Comparison of ENCODE assay signal across 12 cellular contexts in genomic region chr17:66966529-66967418, GRCh38. TPM values are rescaled to one million over a fixed set of nuclear protein-coding genes. Genes with fewer than 3 reads are reported as not detected.
DNase-seq lines count a peak whose midpoint lies in the region; ATAC-seq and TF ChIP-seq lines count a peak whose summit lies in the region.
"Had no signal": no experiment of that assay in that cellular context is flagged by ENCODE, and none has a peak within 500 bp of the region (broad histone marks: within the 10 kb centered on the region; RNA-seq: fewer than 3 reads in every experiment).

No MANE protein-coding gene starts in this region.

- H3K4me1 ChIP-seq in mammary epithelial cell (ENCODE audit: insufficient read depth, low read length) (peaks cover 13% of the 10 kb centered on the region), iPS-18a (ENCODE audit: control insufficient read depth, low read depth, low read length) (peaks cover 9% of the 10 kb centered on the region), stomach (peaks cover 18 to 39% (median 29%) of the 10 kb centered on the region in 4 donors), uterus (no peaks in the 10 kb centered on the region)

- DNase-seq in MCF 10A (ENCODE audit: unreplicated experiment) (no peak), mammary epithelial cell (no peak), WTC11 (ENCODE audit: low spot score) (no peak), stomach (no peak), medulla oblongata (ENCODE audit: extremely low spot score) (no peak), NCI-H1417 treated with DMSO at 0.1 percent for 48 hours (lab: John Stamatoyannopoulos, UW) (no peak), uterus (no peak)
- DNase-seq: NCI-H748 treated with DMSO at 0.1 percent for 48 hours, T-helper 9 cell had no signal

- no peaks in the 10 kb centered on the region for H4K20me1 ChIP-seq in mammary epithelial cell (ENCODE audit: insufficient read depth, low read length)

- H3K36me3 ChIP-seq in mammary epithelial cell (ENCODE audit: insufficient read depth, low read length) = no peaks in the 10 kb centered on the region
- H3K36me3 ChIP-seq in iPS-18a (ENCODE audit: control insufficient read depth, low read depth, low read length) = no peaks in the 10 kb centered on the region
- no peaks in the 10 kb centered on the region for H3K36me3 ChIP-seq in stomach
- no peaks in the 10 kb centered on the region for H3K36me3 ChIP-seq in uterus

- intact Hi-C loops in MCF 10A (cut with micrococcal nuclease) = no loop called here
- intact Hi-C loops in mammary epithelial cell (cut with micrococcal nuclease) = no loop called here
- intact Hi-C loops in stomach (cut with DNase I; ENCODE audit: low total_unique reads) = no loop called here
- intact Hi-C loops in uterus (cut with DNase I; ENCODE audit: low total_unique reads) = no loop called here

- POLR2A ChIA-PET in MCF 10A (lab: Yijun Ruan, JAX) = interaction anchor here (0.6 kb wide), 1 partner anchor 620 kb away, joined by 4 read pairs; no protein-coding TSS in a partner anchor
- POLR2A ChIA-PET in WTC11 (lab: Charles Lee) = no interaction called here

- ATAC-seq in WTC11 = no peak

- H3K27me3 Mint-ChIP-seq in MCF 10A (ENCODE audit: insufficient read depth, unreplicated experiment) (peaks cover 95% of the 10 kb centered on the region), WTC11 (ENCODE audit: low read depth) (peaks cover 63% of the 10 kb centered on the region)

- no peak for TF ChIP-seq CTCF in MCF 10A (IDR thresholded peaks at IDR 0.05; ENCODE audit: unreplicated experiment)
- TF ChIP-seq CTCF in mammary epithelial cell (conservative IDR thresholded peaks at IDR 0.05 in 1 of 2, IDR thresholded peaks at IDR 0.05 in 1 of 2; ENCODE audit: extremely low read depth in 1 of 2, insufficient read depth in 1 of 2, low read depth in 1 of 2, low read length in 2 of 2) = no peak
- TF ChIP-seq CTCF in WTC11 (IDR thresholded peaks at IDR 0.05) = no peak
- no peak for TF ChIP-seq CTCF in stomach (IDR thresholded peaks at IDR 0.05)
- no peak for TF ChIP-seq CTCF in uterus (IDR thresholded peaks at IDR 0.05)

- H3K9ac ChIP-seq in mammary epithelial cell (ENCODE audit: insufficient read depth, low read length) (no peak overlapping the region), iPS-18a (ENCODE audit: low read length) (no peak overlapping the region)

- BruUV-seq in MCF 10A (replicated peaks; lab: Mats Ljungman, UMichigan) (no TSS peak), mammary epithelial cell (replicated peaks; lab: Mats Ljungman, UMichigan) (no TSS peak)

- H3K4me1 Mint-ChIP-seq in MCF 10A (ENCODE audit: insufficient read depth, unreplicated experiment) = peaks cover 5% of the 10 kb centered on the region
- H3K4me1 Mint-ChIP-seq in WTC11 = peaks cover 28% of the 10 kb centered on the region

- no peaks in the 10 kb centered on the region for H3K79me2 ChIP-seq in mammary epithelial cell (ENCODE audit: insufficient read depth, low read length)

- H2AFZ ChIP-seq in mammary epithelial cell (ENCODE audit: low read depth, low read length) = no peak overlapping the region

- H3K27ac Mint-ChIP-seq in MCF 10A (ENCODE audit: low read depth, unreplicated experiment) (no peak overlapping the region), WTC11 (no peak overlapping the region)
- H3K27ac Mint-ChIP-seq: dendritic cell treated with granulocyte-macrophage colony-stimulating factor and Interleukin-4, amounts not matched to agents 40 ng/mL and 50 ng/mL, for 4 days had no signal

- dilution Hi-C loops in mammary epithelial cell (cut with HindIII; ENCODE audit: low sequenced_read_pairs) = no loop called here

- CTCF ChIA-PET in MCF 10A (lab: Yijun Ruan, JAX) = no interaction called here
- CTCF ChIA-PET in mammary epithelial cell (lab: Charles Lee; ENCODE audit: low non-redundant PET) = no interaction called here
- CTCF ChIA-PET in WTC11 (lab: Charles Lee) = interaction anchor here (0.9 to 1.6 kb wide), 3 partner anchors 14 to 229 kb away, joined by 3 to 6 read pairs (median 4); no protein-coding TSS in a partner anchor

- H3K4me3 ChIP-seq in mammary epithelial cell (replicated peaks in 1 of 3; ENCODE audit: insufficient read depth in 1 of 3, low read depth in 2 of 3, low read length in 3 of 3) (no peak overlapping the region), iPS-18a (ENCODE audit: low read length) (peak overlapping the region; percentile 80), stomach (peak overlapping the region in 3 of 4 donors; percentile 48 to 66 (median 51)), uterus (no peak overlapping the region)

- H3K9me3 ChIP-seq in mammary epithelial cell (replicated peaks; ENCODE audit: insufficient read depth, low read length) = no peaks in the 10 kb centered on the region
- H3K9me3 ChIP-seq in iPS-18a (ENCODE audit: control insufficient read depth, low read depth, low read length) = no peaks in the 10 kb centered on the region
- H3K9me3 ChIP-seq in stomach = no peaks in the 10 kb centered on the region
- no peaks in the 10 kb centered on the region for H3K9me3 ChIP-seq in uterus

- no peaks in the 10 kb centered on the region for H3K36me3 Mint-ChIP-seq in MCF 10A (ENCODE audit: insufficient read depth, unreplicated experiment)
- no peaks in the 10 kb centered on the region for H3K36me3 Mint-ChIP-seq in WTC11

- H3K4me3 Mint-ChIP-seq in MCF 10A (ENCODE audit: unreplicated experiment) (peak overlapping the region; percentile 33), WTC11 (peak overlapping the region; percentile 67)
- H3K4me3 Mint-ChIP-seq: dendritic cell treated with granulocyte-macrophage colony-stimulating factor and Interleukin-4, amounts not matched to agents 40 ng/mL and 50 ng/mL, for 4 days had no signal

- WGBS in mammary epithelial cell (ENCODE audit: low coverage, missing lambda C conversion rate) = 53% methylated on average over 11 of the region's 11 CpGs
- WGBS in stomach, 5 donors = 68 to 76% (median 73%) methylated on average over 10 to 11 of the region's 11 CpGs

- H3K27me3 ChIP-seq in mammary epithelial cell (ENCODE audit: insufficient read depth, low read length) (peaks cover 31% of the 10 kb centered on the region), iPS-18a (ENCODE audit: control insufficient read depth, insufficient read depth, low read length) (peaks cover 58% of the 10 kb centered on the region), stomach (peaks cover 0 to 95% (median 46%) of the 10 kb centered on the region in 3 donors), uterus (no peaks in the 10 kb centered on the region)

- in situ Hi-C loops in mammary epithelial cell (cut with MboI; ENCODE audit: low sequenced_read_pairs in 2 of 2) = no loop called here

- no peak for TF ChIP-seq POLR2A in stomach (IDR thresholded peaks at IDR 0.05)
- TF ChIP-seq POLR2A in uterus (IDR thresholded peaks at IDR 0.05) = no peak

- H3K4me2 ChIP-seq in mammary epithelial cell (ENCODE audit: insufficient read depth, low read depth, low read length) = no peak overlapping the region

- H3K9me3 Mint-ChIP-seq in MCF 10A (ENCODE audit: unreplicated experiment) (no peaks in the 10 kb centered on the region), WTC11 (no peaks in the 10 kb centered on the region)
- H3K9me3 Mint-ChIP-seq: dendritic cell treated with granulocyte-macrophage colony-stimulating factor and Interleukin-4, amounts not matched to agents 40 ng/mL and 50 ng/mL, for 4 days had no signal

- H3K27ac ChIP-seq in mammary epithelial cell (ENCODE audit: insufficient read depth, low read depth, low read length) (no peak overlapping the region), iPS-18a (ENCODE audit: low read length) (no peak overlapping the region), stomach (no peak overlapping the region), uterus (no peak overlapping the region)

- TF ChIP-seq EP300 in stomach (IDR thresholded peaks at IDR 0.05) = no peak

TF ChIP-seq in WTC11, 78 proteins besides CTCF, POLR2A, EP300 and RAD21:
- TF ChIP-seq CREM (CRISPR knock-in tag; IDR thresholded peaks at IDR 0.05) (no peak), FOXP1 (CRISPR knock-in tag; IDR thresholded peaks at IDR 0.05; ENCODE audit: borderline replicate concordance) (no peak), NFYB (CRISPR knock-in tag; conservative IDR thresholded peaks at IDR 0.05; ENCODE audit: low read depth) (no peak), ZBTB21 (CRISPR knock-in tag; IDR thresholded peaks at IDR 0.05; ENCODE audit: borderline replicate concordance) (no peak), PRRX2 (CRISPR knock-in tag; IDR thresholded peaks at IDR 0.05) (no peak), NFE2L1 (CRISPR knock-in tag; IDR thresholded peaks at IDR 0.05) (no peak), MLX (CRISPR knock-in tag; IDR thresholded peaks at IDR 0.05) (no peak), ZNF232 (CRISPR knock-in tag; IDR thresholded peaks at IDR 0.05) (no peak), IRF2 (CRISPR knock-in tag; IDR thresholded peaks at IDR 0.05; ENCODE audit: borderline replicate concordance, low read depth) (no peak)
TF ChIP-seq in WTC11: peak in this region for 0.

RNA-seq across cellular contexts. Expression of gene CACNG4, which starts 2.3 kb away (rescaled TPM):
- total RNA-seq in MCF 10A (2022) (not detected in 2 replicates), mammary epithelial cell (under 1 TPM in 1 of 2 donors, not detected in 1; 0.17 TPM), WTC11 (2021) (1.6 to 3.4 TPM (median 2.3 TPM) in 3 replicates), stomach (1 to 10 TPM in 2 of 5 donors, under 1 TPM in 1, not detected in 2; 0.45 to 8.8 (median 1.5) TPM), uterus (1 to 10 TPM in 1 of 4 donors, under 1 TPM in 2, not detected in 1; 0.21 to 3.9 (median 0.26) TPM)
- polyA plus RNA-seq in mammary epithelial cell (0.23 TPM), stomach (1 to 10 TPM in 1 of 3 donors, under 1 TPM in 2; 0.15 to 3.1 (median 0.33) TPM)
- polyA minus RNA-seq in mammary epithelial cell = 1.2 TPM
- total RNA-seq: glomerular endothelial cell had no signal

Comparison
In these comparisons a context has a peak if more than half of its experiments do, and no peak if none do; other contexts are left out.
1. H3K4me3 ChIP-seq: peak in iPS-18a (single experiment) and stomach (3 of 4); none in mammary epithelial cell (0 of 3) and uterus (0 of 2).